In genomic region chr2:11639503-11639902, GRCh38 we compare ENCODE assay signal across 1 cellular context.
A peak's percentile ranks its signal among the peaks of the same experiment; 100 is the strongest.
TF ChIP-seq lines count a peak whose summit lies in the region.

No MANE protein-coding gene starts in this region.

TF ChIP-seq in HepG2, 621 proteins besides CTCF, POLR2A, EP300 and RAD21:
- TF ChIP-seq ZC3H4 (CRISPR knock-in tag; IDR thresholded peaks at IDR 0.05; ENCODE audit: borderline replicate concordance) (no peak), RBM22 (optimal IDR thresholded peaks at IDR 0.05; ENCODE audit: low read length) (peak; percentile 68), ZNF282 (IDR thresholded peaks at IDR 0.05; ENCODE audit: partially characterized antibody) (no peak), FUBP1 (CRISPR knock-in tag; IDR thresholded peaks at IDR 0.05; ENCODE audit: borderline replicate concordance) (no peak)
